ENCODE assay signal across 8 cellular contexts in genomic region chr10:13099666-13100348, GRCh38. TPM values are rescaled to one million over a fixed set of nuclear protein-coding genes. Genes with fewer than 3 reads are reported as not detected.
DNase-seq lines count a peak whose midpoint lies in the region; ATAC-seq and TF ChIP-seq lines count a peak whose summit lies in the region.

Gene OPTN, plus strand, starts transcription at chr10:13100163. Its CDS starts 8,960 bp downstream, at chr10:13109123.

- no peaks in the 10 kb centered on the region for H3K9me3 ChIP-seq in lung (ENCODE audit: control insufficient read depth in 2 of 2, insufficient read depth in 1 of 2, low read length in 1 of 2)

- DNase-seq in AG09319 (ENCODE audit: extremely low read depth, low read depth) (peak; percentile 38), NCI-H460 (ENCODE audit: extremely low read depth, low read depth) (peak; percentile 52), lung (ENCODE audit: low spot score) (peak; percentile 60)
- peak; percentile 79 for DNase-seq in activated CD8-positive, alpha-beta T cell treated with anti-CD3 and anti-CD28 coated beads, Interleukin-2, amount 10 ng/mL, durations not matched to agents 7 days and 5 days
- peak; percentile 74 for DNase-seq in effector CD4-positive, alpha-beta T cell
- DNase-seq in stimulated activated CD4-positive, alpha-beta T cell treated with anti-CD3 and anti-CD28 coated beads, TNF-alpha, amount 100 ng/mL, for 48 hours (ENCODE audit: low read depth in 3 of 3), result peak; percentile 55 to 83 (median 55)

- H3K27ac Mint-ChIP-seq in activated CD8-positive, alpha-beta T cell treated with anti-CD3 and anti-CD28 coated beads, Interleukin-2, amount 10 ng/mL, durations not matched to agents 7 days and 5 days, result peak within 1 kb of the TSS; percentile 91

- WGBS in lung, 2 donors, result 0 to 1% methylated on average over 42 to 54 of the region's 54 CpGs

- no peaks in the 10 kb centered on the region for H3K27me3 ChIP-seq in lung (ENCODE audit: control insufficient read depth, insufficient read depth)

- ATAC-seq in GM18907 (IDR thresholded peaks at IDR 0.05; ENCODE audit: unreplicated experiment) (peak; percentile 75), HG03159 (IDR thresholded peaks at IDR 0.05; ENCODE audit: unreplicated experiment) (peak; percentile 58), lung (ENCODE audit: insufficient read depth, low FRiP score) (peak; percentile 91)
- ATAC-seq in activated CD8-positive, alpha-beta T cell treated with anti-CD3 and anti-CD28 coated beads, Interleukin-2, amount 10 ng/mL, durations not matched to agents 7 days and 5 days, result peak; percentile 80

- peaks cover 23% of the 10 kb centered on the region for H3K36me3 Mint-ChIP-seq in activated CD8-positive, alpha-beta T cell treated with anti-CD3 and anti-CD28 coated beads, Interleukin-2, amount 10 ng/mL, durations not matched to agents 7 days and 5 days (ENCODE audit: low read depth)

- CTCF ChIA-PET in activated CD8-positive, alpha-beta T cell treated with anti-CD3 and anti-CD28 coated beads, Interleukin-2, amount 10 ng/mL, durations not matched to agents 7 days and 5 days (lab: Charles Lee), result interaction anchor here (0.6 to 2.2 kb wide), 17 partner anchors 9 to 839 kb away, joined by 3 to 19 read pairs (median 3); partner anchors contain the start of gene PHYH

- no peaks in the 10 kb centered on the region for H3K27me3 Mint-ChIP-seq in activated CD8-positive, alpha-beta T cell treated with anti-CD3 and anti-CD28 coated beads, Interleukin-2, amount 10 ng/mL, durations not matched to agents 7 days and 5 days (ENCODE audit: low read depth)

- no peaks in the 10 kb centered on the region for H3K9me3 Mint-ChIP-seq in activated CD8-positive, alpha-beta T cell treated with anti-CD3 and anti-CD28 coated beads, Interleukin-2, amount 10 ng/mL, durations not matched to agents 7 days and 5 days (ENCODE audit: insufficient read depth)

- H3K4me1 ChIP-seq in lung (ENCODE audit: control insufficient read depth in 2 of 2, insufficient read depth in 2 of 2, low read length in 2 of 2), result peaks cover 2 to 8% of the 10 kb centered on the region in 2 donors

- H3K4me3 ChIP-seq in lung, result peak within 1 kb of the TSS; percentile 91

- H3K36me3 ChIP-seq in lung (ENCODE audit: control insufficient read depth in 2 of 2, insufficient read depth in 2 of 2, low read length in 2 of 2), result no peaks in the 10 kb centered on the region

- H3K4me1 Mint-ChIP-seq in activated CD8-positive, alpha-beta T cell treated with anti-CD3 and anti-CD28 coated beads, Interleukin-2, amount 10 ng/mL, durations not matched to agents 7 days and 5 days (ENCODE audit: low read depth), result peaks cover 41% of the 10 kb centered on the region

- H3K4me3 Mint-ChIP-seq in activated CD8-positive, alpha-beta T cell treated with anti-CD3 and anti-CD28 coated beads, Interleukin-2, amount 10 ng/mL, durations not matched to agents 7 days and 5 days, result peak within 1 kb of the TSS; percentile 86

- peak within 1 kb of the TSS; percentile 91 to 96 for H3K27ac ChIP-seq in lung (ENCODE audit: low read depth in 1 of 2, low read length in 1 of 2)

- TF ChIP-seq CTCF in AG09319 (IDR thresholded peaks at IDR 0.05; ENCODE audit: low read depth, low read length) (peak; percentile 83), lung (IDR thresholded peaks at IDR 0.05; ENCODE audit: control extremely low read depth, extremely low read depth) (peak; percentile 49)

- POLR2A ChIA-PET in activated CD8-positive, alpha-beta T cell treated with anti-CD3 and anti-CD28 coated beads, Interleukin-2, amount 10 ng/mL, durations not matched to agents 7 days and 5 days (lab: Charles Lee), result interaction anchor here (1.1 to 2.6 kb wide), 5 partner anchors 8 to 904 kb away, joined by 3 to 13 read pairs (median 4); partner anchors contain the start of genes CDC123 and NUDT5

RNA-seq across cellular contexts. Expression of gene OPTN, which starts in this region (rescaled TPM):
- 13.2 and 13.3 TPM in 2 replicates for total RNA-seq in NCI-H460 (2014; rRNA removed; shearing (Covaris generic))
- 1.3 and 1.7 TPM in 2 replicates for polyA plus RNA-seq in NCI-H460 (2014; cell fraction: nucleus; rRNA removed)
- 10 to 100 TPM; 72.4 to 73.8 TPM for total RNA-seq in activated CD8-positive, alpha-beta T cell treated with anti-CD3 and anti-CD28 coated beads, Interleukin-2, amount 10 ng/mL, durations not matched to agents 7 days and 5 days
- 10 to 100 TPM; 41.2 to 45.6 TPM for total RNA-seq in lung
- 10 to 100 TPM; 23.0 to 34.3 TPM for polyA plus RNA-seq in lung

Comparison
In these comparisons a context has a peak if more than half of its experiments do, and no peak if none do; other contexts are left out.
1. Peak in every context shown above with its lines: DNase-seq, ATAC-seq, H3K4me3 ChIP-seq and H3K27ac ChIP-seq.